ENCODE assay signal across 12 cellular contexts in genomic region chr12:92075425-92075891, GRCh38.
DNase-seq lines count a peak whose midpoint lies in the region; ATAC-seq, FAIRE-seq and TF ChIP-seq lines count a peak whose summit lies in the region.
"Had no signal": no experiment of that assay in that cellular context is flagged by ENCODE, and none has a peak within 500 bp of the region (broad histone marks: within the 10 kb centered on the region; RNA-seq: fewer than 3 reads in every experiment).

No MANE protein-coding gene starts in this region.

- H3K27ac ChIP-seq in cardiac muscle cell: peak overlapping the region; percentile 91
- H3K27ac ChIP-seq: prostate gland had no signal

- TF ChIP-seq CTCF in cardiac muscle cell (IDR thresholded peaks at IDR 0.05; ENCODE audit: low read depth, low read length): no peak

- H3K36me3 ChIP-seq in cardiac muscle cell: no peaks in the 10 kb centered on the region
- H3K36me3 ChIP-seq: prostate gland had no signal

- H3K4me1 ChIP-seq in cardiac muscle cell (ENCODE audit: low read depth): peaks cover 56% of the 10 kb centered on the region
- H3K4me1 ChIP-seq: prostate gland had no signal

- no peak for TF ChIP-seq POLR2A in GM12892 (IDR thresholded peaks at IDR 0.05; ENCODE audit: low read depth, low read length)

- no peaks in the 10 kb centered on the region for H3K27me3 Mint-ChIP-seq in activated T-cell treated with anti-CD3 and anti-CD28 coated beads, Interleukin-2, amount 50 U/mL, for 24 hours

- FAIRE-seq in GM12892 (lab: Jason Lieb, UNC): peak; percentile 53
- FAIRE-seq: TTC549 had no signal

- ATAC-seq in SK-N-SH treated with all-trans-retinoic acid at 6 μM for 48 hours (peak; percentile 47), GM19452 (IDR thresholded peaks at IDR 0.05; ENCODE audit: unreplicated experiment) (no peak)

- H3K4me3 ChIP-seq in cardiac muscle cell: no peak overlapping the region
- H3K4me3 ChIP-seq: prostate gland had no signal

- H3K9me3 ChIP-seq in cardiac muscle cell (ENCODE audit: low read depth): no peaks in the 10 kb centered on the region
- H3K9me3 ChIP-seq: prostate gland had no signal

- peaks cover 72% of the 10 kb centered on the region for H3K4me1 Mint-ChIP-seq in activated T-cell treated with anti-CD3 and anti-CD28 coated beads, Interleukin-2, amount 50 U/mL, for 24 hours (ENCODE audit: low read depth)

- peaks cover 19% of the 10 kb centered on the region for H3K9me3 Mint-ChIP-seq in activated T-cell treated with anti-CD3 and anti-CD28 coated beads, Interleukin-2, amount 50 U/mL, for 24 hours

- H3K36me3 Mint-ChIP-seq in activated T-cell treated with anti-CD3 and anti-CD28 coated beads, Interleukin-2, amount 50 U/mL, for 24 hours (ENCODE audit: low read depth): peaks cover 17% of the 10 kb centered on the region

- H3K27me3 ChIP-seq in cardiac muscle cell: no peaks in the 10 kb centered on the region

- no peak overlapping the region for H3K27ac Mint-ChIP-seq in activated T-cell treated with anti-CD3 and anti-CD28 coated beads, Interleukin-2, amount 50 U/mL, for 24 hours

- no peak overlapping the region for H3K4me3 Mint-ChIP-seq in activated T-cell treated with anti-CD3 and anti-CD28 coated beads, Interleukin-2, amount 50 U/mL, for 24 hours

- DNase-seq in GM12892 (ENCODE audit: insufficient read length): no peak
- peak; percentile 51 to 67 for DNase-seq in cardiac muscle cell (ENCODE audit: low read depth in 1 of 2, low spot score in 1 of 2)
- DNase-seq in renal cortical epithelial cell (ENCODE audit: low read depth): peak; percentile 70
- DNase-seq in activated T-cell treated with anti-CD3 and anti-CD28 coated beads, Interleukin-2, amount 50 U/mL, for 24 hours: no peak
- no peak for DNase-seq in NCI-H1436 treated with DMSO at 0.1 percent for 48 hours (lab: John Stamatoyannopoulos, UW)
- no peak for DNase-seq in SK-N-DZ (ENCODE audit: low spot score)
- DNase-seq: GDM1; NK-92 treated with Interleukin-12 subunit alpha and Interleukin-12 subunit beta, amount 100 ng/mL, for 24 hours had no signal

TF ChIP-seq in SK-N-SH treated with all-trans-retinoic acid at 6 μM for 48 hours, 23 proteins besides CTCF, POLR2A, EP300 and RAD21:
- TF ChIP-seq ZNF70 (CRISPR knock-in tag; IDR thresholded peaks at IDR 0.05) (no peak), ZFP3 (CRISPR knock-in tag; IDR thresholded peaks at IDR 0.05) (no peak), PPARA (CRISPR knock-in tag; IDR thresholded peaks at IDR 0.05; ENCODE audit: borderline replicate concordance) (no peak), SNAI2 (CRISPR knock-in tag; IDR thresholded peaks at IDR 0.05) (no peak), ISL1 (CRISPR knock-in tag; IDR thresholded peaks at IDR 0.05) (no peak), ARNTL (CRISPR knock-in tag; IDR thresholded peaks at IDR 0.05; ENCODE audit: borderline replicate concordance, low read depth) (no peak), TSHZ2 (CRISPR knock-in tag; IDR thresholded peaks at IDR 0.05) (no peak), TOX (CRISPR knock-in tag; IDR thresholded peaks at IDR 0.05; ENCODE audit: borderline replicate concordance) (no peak), CREB5 (CRISPR knock-in tag; IDR thresholded peaks at IDR 0.05; ENCODE audit: low read depth) (no peak), ESRRG (CRISPR knock-in tag; IDR thresholded peaks at IDR 0.05) (no peak)
TF ChIP-seq in SK-N-SH treated with all-trans-retinoic acid at 6 μM for 48 hours: peak in this region for 0.

Comparison
In these comparisons a context has a peak if more than half of its experiments do, and no peak if none do; other contexts are left out.
1. DNase-seq: peak in cardiac muscle cell (2 of 2) and renal cortical epithelial cell (single experiment); none in GM12892 (single experiment), activated T-cell treated with anti-CD3 and anti-CD28 coated beads, Interleukin-2, amount 50 U/mL, for 24 hours (single experiment), NCI-H1436 treated with DMSO at 0.1 percent for 48 hours (single experiment) and SK-N-DZ (single experiment).